8 cellular contexts compared by ENCODE assay signal in the genomic region with DNA sequence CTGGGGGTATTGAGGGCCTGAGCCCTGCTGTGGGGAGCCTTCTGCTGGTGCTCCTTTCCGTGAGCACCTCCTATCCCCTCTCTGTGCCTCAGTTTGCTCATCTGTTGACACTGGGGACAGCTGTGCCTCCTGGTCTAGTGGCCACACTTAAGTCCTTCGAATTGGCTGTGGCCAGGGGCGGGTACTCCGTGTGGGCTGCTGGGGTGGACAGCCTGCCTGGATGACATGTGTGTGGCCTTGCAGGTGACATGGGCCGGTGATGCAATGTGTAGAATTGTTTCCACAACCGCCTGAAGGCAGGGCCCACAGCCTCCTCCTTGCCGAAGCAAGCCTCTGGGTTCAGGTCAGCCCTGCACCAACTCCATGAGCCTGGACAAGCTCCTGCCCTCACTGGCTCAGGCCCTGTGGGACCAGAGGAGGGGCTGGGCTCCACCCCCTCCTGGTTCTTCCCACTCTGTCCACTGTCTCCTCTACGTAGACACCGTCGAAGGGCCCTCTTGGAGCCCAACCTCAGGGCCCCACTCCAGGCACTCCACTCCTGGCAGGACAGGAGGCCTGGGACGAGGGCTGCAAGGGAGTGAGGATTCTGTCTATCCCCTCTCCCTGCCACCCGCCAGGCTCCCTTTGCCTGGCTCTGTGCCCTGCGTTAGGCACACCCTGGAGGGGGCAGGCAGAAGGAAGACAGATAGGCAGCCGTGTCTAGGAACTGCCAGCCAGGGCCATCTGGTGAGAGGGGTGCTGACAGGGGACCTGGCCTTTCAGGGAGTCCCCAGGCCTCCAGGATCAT. TPM values are rescaled to one million over a fixed set of nuclear protein-coding genes. Genes with fewer than 3 reads are reported as not detected.
A peak's percentile ranks its signal among the peaks of the same experiment; 100 is the strongest.
DNase-seq lines count a peak whose midpoint lies in the region; ATAC-seq, FAIRE-seq and TF ChIP-seq lines count a peak whose summit lies in the region.

No MANE protein-coding gene starts in this region.

- RAD21 ChIA-PET in GM12878 (lab: Charles Lee; ENCODE audit: unreplicated experiment): no interaction called here

- CTCF ChIA-PET in GM12878 (lab: Yijun Ruan, JAX): no interaction called here

- no peak for TF ChIP-seq RAD21 in GM12878 (IDR thresholded peaks at IDR 0.05; ENCODE audit: insufficient read depth, low read depth, low read length)

- H3K9ac ChIP-seq in GM12878 (ENCODE audit: control insufficient read depth, insufficient read depth, low read length): peak overlapping the region; percentile 26; the same call in 1 of the 2 replicates

- H3K27ac ChIP-seq in GM12878 (ENCODE audit: control insufficient read depth, insufficient read depth) (no peak overlapping the region), thoracic aorta (peak overlapping the region in 1 of 2 donors; percentile 43)

- no peak for TF ChIP-seq CTCF in GM12878 (IDR thresholded peaks at IDR 0.05 in 2 of 3, conservative IDR thresholded peaks at IDR 0.05 in 1 of 3; ENCODE audit: control insufficient read depth in 2 of 3, extremely low read depth in 1 of 3, insufficient read depth in 1 of 3, low read depth in 3 of 3, low read length in 3 of 3)
- TF ChIP-seq CTCF in thoracic aorta (IDR thresholded peaks at IDR 0.05): no peak

- no peak for ATAC-seq in GM12878
- ATAC-seq in left colon: peak; percentile 40
- no peak for ATAC-seq in thoracic aorta (ENCODE audit: insufficient number of reproducible peaks, low FRiP score, low read depth)
- ATAC-seq in HG02763 (IDR thresholded peaks at IDR 0.05; ENCODE audit: unreplicated experiment): no peak
- ATAC-seq in HG03342 (IDR thresholded peaks at IDR 0.05; ENCODE audit: unreplicated experiment): no peak

- intact Hi-C loops in GM12878 (cut with micrococcal nuclease; ENCODE audit: unreplicated experiment) (no loop called here), left colon (cut with DNase I, micrococcal nuclease) (no loop called here)

- in situ Hi-C loops in GM12878 (cut with MboI): no loop called here

- peaks cover 36% of the 10 kb centered on the region for H3K4me1 ChIP-seq in GM12878 (ENCODE audit: control insufficient read depth, insufficient read depth, low read length)
- peaks cover 11 to 27% of the 10 kb centered on the region in 2 donors for H3K4me1 ChIP-seq in thoracic aorta (ENCODE audit: control insufficient read depth in 1 of 2, low read depth in 2 of 2)

- H2AFZ ChIP-seq in GM12878 (ENCODE audit: control insufficient read depth, low read depth, low read length): no peak overlapping the region

- TF ChIP-seq POLR2A in GM12878 (IDR thresholded peaks at IDR 0.05; ENCODE audit: low read depth, low read length): no peak

- POLR2A ChIA-PET in GM12878 (lab: Charles Lee): interaction anchor here (0.6 kb wide), 1 partner anchor 58 kb away, joined by 3 read pairs; no protein-coding TSS in a partner anchor

- peaks cover 2% of the 10 kb centered on the region; the same call in 1 of the 2 replicates for H3K79me2 ChIP-seq in GM12878 (ENCODE audit: control insufficient read depth, insufficient read depth, low read length)

- TF ChIP-seq EP300 in GM12878 (IDR thresholded peaks at IDR 0.05; ENCODE audit: borderline replicate concordance in 1 of 2, control insufficient read depth in 1 of 2, low read depth in 2 of 2, low read length in 2 of 2): no peak

- H3K4me2 ChIP-seq in GM12878 (ENCODE audit: control insufficient read depth, insufficient read depth): peak overlapping the region; percentile 89

- no peaks in the 10 kb centered on the region for H4K20me1 ChIP-seq in GM12878 (ENCODE audit: control insufficient read depth, insufficient read depth)

- SMC1A ChIA-PET in GM12878 (lab: Charles Lee; ENCODE audit: uncharacterized antibody, unreplicated experiment): no interaction called here

- FAIRE-seq in GM12878 (lab: Jason Lieb, UNC): no peak

- no TSS peak for BruUV-seq in GM12878 (replicated peaks; lab: Mats Ljungman, UMichigan)

- DNase-seq in Daoy (ENCODE audit: low read depth) (peak; percentile 59), NCI-H2171 (lab: John Stamatoyannopoulos, UW) (peak; percentile 27), GM12878 (ENCODE audit: low read depth, low spot score) (no peak), left colon (peak; percentile 60 to 65), thoracic aorta (ENCODE audit: low spot score) (no peak)
- DNase-seq in stimulated activated naive CD4-positive, alpha-beta T cell treated with Interleukin-2 at 50 U/mL for 16 hours (lab: John Stamatoyannopoulos, UW): no peak

- H3K9me3 ChIP-seq in GM12878 (replicated peaks; ENCODE audit: control insufficient read depth, insufficient read depth, low read length) (no peaks in the 10 kb centered on the region), thoracic aorta (no peaks in the 10 kb centered on the region)

- H3K4me3 ChIP-seq in GM12878: peak overlapping the region; percentile 75; the same call in 1 of the 2 replicates
- peak overlapping the region; percentile 86 for H3K4me3 ChIP-seq in thoracic aorta

- H3K27me3 ChIP-seq in GM12878 (replicated peaks in 1 of 2; ENCODE audit: control insufficient read depth in 2 of 2, insufficient read depth in 2 of 2, low read length in 1 of 2): no peaks in the 10 kb centered on the region
- no peaks in the 10 kb centered on the region for H3K27me3 ChIP-seq in thoracic aorta (replicated peaks; ENCODE audit: insufficient read depth)

- WGBS in GM12878 (ENCODE audit: insufficient coverage, insufficient replicate concordance, low lambda C conversion rate, missing lambda C conversion rate): 68% methylated on average over 14 of the region's 14 CpGs

- no peaks in the 10 kb centered on the region for H3K36me3 ChIP-seq in GM12878 (ENCODE audit: control insufficient read depth in 2 of 2, insufficient read depth in 2 of 2, low read length in 1 of 2)
- no peaks in the 10 kb centered on the region for H3K36me3 ChIP-seq in thoracic aorta

TF ChIP-seq in GM12878, 131 proteins besides CTCF, POLR2A, EP300 and RAD21 (continues in another document):
- TF ChIP-seq POLR2AphosphoS2 (IDR thresholded peaks at IDR 0.05; ENCODE audit: low read depth, low read length): no peak

RNA-seq across cellular contexts. Expression of gene SH3BP2, which starts 1.2 kb away (rescaled TPM):
- 14.0 and 16.9 TPM in 2 replicates for total RNA-seq in Daoy (2014; rRNA removed; shearing (Covaris generic))
- 275 and 349 TPM in 2 replicates for total RNA-seq in GM12878 (2013; cell fraction: nucleolus; rRNA removed)
- 35.5 and 40.9 TPM in 2 replicates for total RNA-seq in GM12878 (2014; rRNA removed)
- total RNA-seq in GM12878 (2014; rRNA removed; fragmentation: Illumina TruSeq; extraction: Trizol): 17.5 and 19.0 TPM in 2 replicates
- 51.1 and 61.8 TPM in 2 replicates for total RNA-seq in GM12878 (2021)
- polyA plus RNA-seq in GM12878 (2011; ENCODE audit: low read depth): 9.0 TPM
- 18.0 and 37.1 TPM in 2 replicates for polyA plus RNA-seq in GM12878 (2011; rRNA removed)
- 35.7 and 42.6 TPM in 2 replicates for polyA plus RNA-seq in GM12878 (2011; cell fraction: cytosol; rRNA removed)
- polyA plus RNA-seq in GM12878 (2011; cell fraction: nucleus; rRNA removed): 270 and 290 TPM in 2 replicates
- 30.0 and 35.3 TPM in 2 replicates for polyA plus RNA-seq in GM12878 (2012)
- polyA plus RNA-seq in GM12878 (2014; fragmentation: Illumina TruSeq; extraction: Trizol): 7.8 and 18.3 TPM in 2 replicates
- polyA plus RNA-seq in GM12878 (2014; fragmentation: Nextera tagmentation; extraction: Ambion mirVana): 1 to 10 TPM; 1.1 TPM
- 54.7 and 57.8 TPM in 2 replicates for polyA plus RNA-seq in GM12878 (2014; rRNA removed)
- polyA plus RNA-seq in GM12878 (2016; fragmentation: Nextera tagmentation; extraction: Ambion mirVana): 10 to 100 TPM; 23.0 to 24.8 TPM
- 72.7 and 138 TPM in 2 replicates for polyA minus RNA-seq in GM12878 (2011; rRNA and poly(A)+ RNA removed)
- 8.9 and 18.7 TPM in 2 replicates for polyA minus RNA-seq in GM12878 (2011; cell fraction: cytosol; rRNA and poly(A)+ RNA removed)
- 47.3 and 86.5 TPM in 2 replicates for polyA minus RNA-seq in GM12878 (2011; cell fraction: nucleus; rRNA and poly(A)+ RNA removed)
- total RNA-seq in left colon: 10 to 100 TPM; 54.3 to 75.2 TPM
- 10 to 100 TPM; 56.0 to 61.7 TPM for total RNA-seq in thoracic aorta

RNA-seq across cellular contexts. Expression of gene TNIP2, which starts 38.0 kb away (rescaled TPM):
- 57.6 and 79.4 TPM in 2 replicates for total RNA-seq in Daoy (2014; rRNA removed; shearing (Covaris generic))
- total RNA-seq in GM12878 (2013; cell fraction: nucleolus; rRNA removed): 48.2 and 58.3 TPM in 2 replicates
- total RNA-seq in GM12878 (2014; rRNA removed): 55.0 and 59.8 TPM in 2 replicates
- total RNA-seq in GM12878 (2014; rRNA removed; fragmentation: Illumina TruSeq; extraction: Trizol): 29.1 and 29.8 TPM in 2 replicates
- 62.9 and 64.8 TPM in 2 replicates for total RNA-seq in GM12878 (2021)
- 29.9 TPM for polyA plus RNA-seq in GM12878 (2011; ENCODE audit: low read depth)
- 27.9 and 42.0 TPM in 2 replicates for polyA plus RNA-seq in GM12878 (2011; rRNA removed)
- 41.0 and 63.7 TPM in 2 replicates for polyA plus RNA-seq in GM12878 (2011; cell fraction: cytosol; rRNA removed)
- 126 and 142 TPM in 2 replicates for polyA plus RNA-seq in GM12878 (2011; cell fraction: nucleus; rRNA removed)
- 48.8 and 57.0 TPM in 2 replicates for polyA plus RNA-seq in GM12878 (2012)
- polyA plus RNA-seq in GM12878 (2014; fragmentation: Illumina TruSeq; extraction: Trizol): 7.1 and 21.4 TPM in 2 replicates
- polyA plus RNA-seq in GM12878 (2014; fragmentation: Nextera tagmentation; extraction: Ambion mirVana): 1 to 10 TPM; 1.4 to 3.4 TPM
- 64.9 and 68.5 TPM in 2 replicates for polyA plus RNA-seq in GM12878 (2014; rRNA removed)
- 10 to 100 TPM; 49.1 to 59.0 TPM for polyA plus RNA-seq in GM12878 (2016; fragmentation: Nextera tagmentation; extraction: Ambion mirVana)
- 19.1 and 31.1 TPM in 2 replicates for polyA minus RNA-seq in GM12878 (2011; rRNA and poly(A)+ RNA removed)
- 13.6 and 13.8 TPM in 2 replicates for polyA minus RNA-seq in GM12878 (2011; cell fraction: cytosol; rRNA and poly(A)+ RNA removed)
- polyA minus RNA-seq in GM12878 (2011; cell fraction: nucleus; rRNA and poly(A)+ RNA removed): 17.2 and 30.8 TPM in 2 replicates
- total RNA-seq in left colon: 10 to 100 TPM; 47.1 to 63.6 TPM
- total RNA-seq in thoracic aorta: 10 to 100 TPM; 67.3 to 84.8 TPM

RNA-seq across cellular contexts. Expression of gene ADD1, which starts 49.5 kb away (rescaled TPM):
- total RNA-seq in Daoy (2014; rRNA removed; shearing (Covaris generic)): 101 and 111 TPM in 2 replicates
- 321 and 355 TPM in 2 replicates for total RNA-seq in GM12878 (2013; cell fraction: nucleolus; rRNA removed)
- total RNA-seq in GM12878 (2014; rRNA removed) (128 and 136 TPM in 2 replicates), GM12878 (2014; rRNA removed; fragmentation: Illumina TruSeq; extraction: Trizol) (65.6 and 70.1 TPM in 2 replicates), GM12878 (2021) (182 and 183 TPM in 2 replicates), left colon (100 to 1,000 TPM; 250 to 254 TPM), thoracic aorta (100 to 1,000 TPM; 256 to 338 TPM)
- 61.6 TPM for polyA plus RNA-seq in GM12878 (2011; ENCODE audit: low read depth)
- polyA plus RNA-seq in GM12878 (2011; rRNA removed) (75.4 and 93.5 TPM in 2 replicates), GM12878 (2014; fragmentation: Illumina TruSeq; extraction: Trizol) (97.2 and 107 TPM in 2 replicates), GM12878 (2014; fragmentation: Nextera tagmentation; extraction: Ambion mirVana) (10 to 100 TPM; 21.6 to 50.2 TPM), GM12878 (2014; rRNA removed) (113 and 126 TPM in 2 replicates), GM12878 (2016; fragmentation: Nextera tagmentation; extraction: Ambion mirVana) (100 to 1,000 TPM; 113 to 116 TPM)
- polyA plus RNA-seq in GM12878 (2011; cell fraction: cytosol; rRNA removed): 103 and 152 TPM in 2 replicates
- 199 and 226 TPM in 2 replicates for polyA plus RNA-seq in GM12878 (2011; cell fraction: nucleus; rRNA removed)
- 119 and 148 TPM in 2 replicates for polyA plus RNA-seq in GM12878 (2012)
- polyA minus RNA-seq in GM12878 (2011; rRNA and poly(A)+ RNA removed): 79.6 and 95.6 TPM in 2 replicates
- 36.4 and 43.2 TPM in 2 replicates for polyA minus RNA-seq in GM12878 (2011; cell fraction: cytosol; rRNA and poly(A)+ RNA removed)
- 57.1 and 78.0 TPM in 2 replicates for polyA minus RNA-seq in GM12878 (2011; cell fraction: nucleus; rRNA and poly(A)+ RNA removed)

Comparison
In these comparisons a context has a peak if more than half of its experiments do, and no peak if none do; other contexts are left out.
1. DNase-seq: peak in Daoy (single experiment), NCI-H2171 (single experiment) and left colon (2 of 2); none in GM12878 (single experiment), thoracic aorta (single experiment) and stimulated activated naive CD4-positive, alpha-beta T cell treated with Interleukin-2 at 50 U/mL for 16 hours (single experiment).